Comparison of ENCODE assay signal across 18 cellular contexts in genomic region chr12:42070056-42070455, GRCh38.
"Had no signal": no experiment of that assay in that cellular context is flagged by ENCODE, and none has a peak within 500 bp of the region (broad histone marks: within the 10 kb centered on the region; RNA-seq: fewer than 3 reads in every experiment).

No MANE protein-coding gene starts in this region.

- H3K4me3 Mint-ChIP-seq: dendritic cell treated with granulocyte-macrophage colony-stimulating factor and Interleukin-4, amounts not matched to agents 40 ng/mL and 50 ng/mL, for 4 days; effector memory CD8-positive, alpha-beta T cell; natural killer cell; neural crest cell; type B pancreatic cell had no signal

- H3K4me3 ChIP-seq: esophagus muscularis mucosa, heart left ventricle, smooth muscle cell, suprapubic skin, thyroid gland had no signal

- H3K27ac ChIP-seq: epithelial cell of prostate, esophagus muscularis mucosa, heart left ventricle, suprapubic skin, thyroid gland had no signal

- H3K27me3 Mint-ChIP-seq: dendritic cell treated with granulocyte-macrophage colony-stimulating factor and Interleukin-4, amounts not matched to agents 40 ng/mL and 50 ng/mL, for 4 days; effector memory CD8-positive, alpha-beta T cell; type B pancreatic cell had no signal

- H3K9me3 ChIP-seq: esophagus muscularis mucosa, heart left ventricle, suprapubic skin, thyroid gland had no signal

- H3K36me3 Mint-ChIP-seq: natural killer cell, type B pancreatic cell had no signal

- DNase-seq: effector memory CD8-positive, alpha-beta T cell; heart left ventricle; hippocampal formation; kidney glomerular epithelial cell; mesendoderm; natural killer cell; posterior cingulate gyrus; right cardiac atrium; stimulated activated CD4-positive, alpha-beta T cell treated with anti-CD3 and anti-CD28 coated beads, Interleukin-2, amount 100 ng/mL, for 48 hours; stimulated activated naive CD4-positive, alpha-beta T cell treated with Interleukin-2 at 50 U/mL for 16 hours; thyroid gland had no signal

- H3K9me3 Mint-ChIP-seq: effector memory CD8-positive, alpha-beta T cell had no signal

- H3K27me3 ChIP-seq: esophagus muscularis mucosa, heart left ventricle, suprapubic skin, thyroid gland had no signal

- ATAC-seq: effector memory CD8-positive, alpha-beta T cell; heart left ventricle; natural killer cell; right cardiac atrium had no signal

- H3K4me1 Mint-ChIP-seq: natural killer cell, neural crest cell had no signal

- H3K27ac Mint-ChIP-seq: dendritic cell treated with granulocyte-macrophage colony-stimulating factor and Interleukin-4, amounts not matched to agents 40 ng/mL and 50 ng/mL, for 4 days; effector memory CD8-positive, alpha-beta T cell; natural killer cell; type B pancreatic cell had no signal

- H3K36me3 ChIP-seq: esophagus muscularis mucosa, heart left ventricle, suprapubic skin, thyroid gland had no signal

- H3K4me1 ChIP-seq: esophagus muscularis mucosa, suprapubic skin, thyroid gland had no signal

- H3K4me2 ChIP-seq: smooth muscle cell had no signal
